ENCODE assay signal across 8 cellular contexts in genomic region chr2:190880374-190881073, GRCh38. TPM values are rescaled to one million over a fixed set of nuclear protein-coding genes. Genes with fewer than 3 reads are reported as not detected.
A peak's percentile ranks its signal among the peaks of the same experiment; 100 is the strongest.
DNase-seq lines count a peak whose midpoint lies in the region; ATAC-seq and TF ChIP-seq lines count a peak whose summit lies in the region.

Gene GLS, plus strand, starts transcription at chr2:190880821. Its CDS starts 264 bp downstream, at chr2:190881085.

- peak within 1 kb of the TSS; percentile 89 to 92 for H3K4me3 ChIP-seq in Panc1 (ENCODE audit: low read depth in 2 of 2, low read length in 2 of 2)
- H3K4me3 ChIP-seq in esophagus (ENCODE audit: low read depth in 1 of 2, low read length in 2 of 2), result peak within 1 kb of the TSS; percentile 72 to 88
- H3K4me3 ChIP-seq in muscle layer of colon (ENCODE audit: low read depth in 1 of 2, low read length in 2 of 2), result peak within 1 kb of the TSS; percentile 90 to 100

- no peak for TF ChIP-seq CTCF in Panc1 (IDR thresholded peaks at IDR 0.05)

- H3K27me3 ChIP-seq in Panc1 (ENCODE audit: control insufficient read depth, insufficient read depth, low read length), result no peaks in the 10 kb centered on the region
- no peaks in the 10 kb centered on the region for H3K27me3 ChIP-seq in esophagus (ENCODE audit: control insufficient read depth in 1 of 2, insufficient read depth in 2 of 2, low read length in 2 of 2)
- no peaks in the 10 kb centered on the region for H3K27me3 ChIP-seq in muscle layer of colon (ENCODE audit: control insufficient read depth in 1 of 2, insufficient read depth in 2 of 2, low read length in 2 of 2)

- H3K36me3 ChIP-seq in Panc1 (ENCODE audit: control insufficient read depth, insufficient read depth, low read length) (peaks cover 5% of the 10 kb centered on the region), esophagus (ENCODE audit: control insufficient read depth in 2 of 2, insufficient read depth in 2 of 2, low read length in 1 of 2) (no peaks in the 10 kb centered on the region), muscle layer of colon (ENCODE audit: insufficient read depth, low read length) (no peaks in the 10 kb centered on the region)

- DNase-seq in DMS53 (lab: John Stamatoyannopoulos, UW) (peak; percentile 99), KG1 (lab: John Stamatoyannopoulos, UW) (peak; percentile 96), Panc1 (ENCODE audit: low read depth, low spot score) (peak; percentile 92)
- peak; percentile 95 for DNase-seq in activated T-cell treated with anti-CD3 and anti-CD28 coated beads, Interleukin-2, amount 50 U/mL, for 4 hours
- DNase-seq in stimulated activated CD8-positive, alpha-beta memory T cell treated with anti-CD3 and anti-CD28 coated beads, Interleukin-7, amount 100 ng/mL, for 24 hours (ENCODE audit: low read depth), result peak; percentile 86

- H3K9me3 ChIP-seq in Panc1 (ENCODE audit: control insufficient read depth, insufficient read depth, low read depth, low read length) (no peaks in the 10 kb centered on the region), esophagus (ENCODE audit: control insufficient read depth in 2 of 2, insufficient read depth in 1 of 2, low read depth in 1 of 2, low read length in 1 of 2) (no peaks in the 10 kb centered on the region), muscle layer of colon (ENCODE audit: low read length) (no peaks in the 10 kb centered on the region)

- H3K9ac ChIP-seq in muscle layer of colon (ENCODE audit: low read length), result peak within 1 kb of the TSS; percentile 89

- H3K36me3 Mint-ChIP-seq in activated T-cell treated with anti-CD3 and anti-CD28 coated beads, Interleukin-2, amount 50 U/mL, for 4 hours (ENCODE audit: insufficient read depth), result peaks cover 25% of the 10 kb centered on the region

- H3K27ac ChIP-seq in Panc1 (ENCODE audit: low read length), result peak within 1 kb of the TSS; percentile 94
- peak within 1 kb of the TSS; percentile 97 to 99 for H3K27ac ChIP-seq in esophagus (ENCODE audit: low read depth in 2 of 2, low read length in 1 of 2)
- H3K27ac ChIP-seq in muscle layer of colon (ENCODE audit: low read depth, low read length), result peak within 1 kb of the TSS; percentile 95

- H3K4me3 Mint-ChIP-seq in activated T-cell treated with anti-CD3 and anti-CD28 coated beads, Interleukin-2, amount 50 U/mL, for 4 hours, result peak within 1 kb of the TSS; percentile 96

- in situ Hi-C loops in Panc1 (cut with HindIII; ENCODE audit: low pct_unique_long_range_greater_than_20kb, low sequenced_read_pairs), result no loop called here

- no TSS peak for BruUV-seq in Panc1 (replicated peaks; lab: Mats Ljungman, UMichigan)

- CTCF ChIA-PET in Panc1 (lab: Charles Lee), result no interaction called here

- WGBS in esophagus, 2 donors, result 0% methylated on average over 47 to 54 of the region's 54 CpGs

- POLR2A ChIA-PET in Panc1 (lab: Charles Lee), result interaction anchor here (0.5 to 1.0 kb wide), 3 partner anchors 22 to 283 kb away, joined by 4 to 7 read pairs (median 7); no protein-coding TSS in a partner anchor

- intact Hi-C loops in Panc1 (cut with micrococcal nuclease; ENCODE audit: unreplicated experiment), result no loop called here

- peaks cover 45% of the 10 kb centered on the region for H3K4me1 Mint-ChIP-seq in activated T-cell treated with anti-CD3 and anti-CD28 coated beads, Interleukin-2, amount 50 U/mL, for 4 hours (ENCODE audit: low read depth)

- H3K4me1 ChIP-seq in Panc1 (ENCODE audit: control insufficient read depth, insufficient read depth, low read length) (peaks cover 27% of the 10 kb centered on the region), esophagus (ENCODE audit: control insufficient read depth in 2 of 2, insufficient read depth in 2 of 2, low read length in 1 of 2) (no peaks in the 10 kb centered on the region), muscle layer of colon (ENCODE audit: insufficient read depth, low read length) (peaks cover 19% of the 10 kb centered on the region)

- no peaks in the 10 kb centered on the region for H3K27me3 Mint-ChIP-seq in activated T-cell treated with anti-CD3 and anti-CD28 coated beads, Interleukin-2, amount 50 U/mL, for 4 hours (ENCODE audit: low read depth)

- no peaks in the 10 kb centered on the region for H3K9me3 Mint-ChIP-seq in activated T-cell treated with anti-CD3 and anti-CD28 coated beads, Interleukin-2, amount 50 U/mL, for 4 hours

- ATAC-seq in GM21723 (IDR thresholded peaks at IDR 0.05; ENCODE audit: unreplicated experiment) (peak; percentile 71), Panc1 (peak; percentile 96)
- ATAC-seq in activated T-cell treated with anti-CD3 and anti-CD28 coated beads, Interleukin-2, amount 50 U/mL, for 4 hours, result peak; percentile 81 to 84

RNA-seq across cellular contexts. Expression of gene GLS, which starts in this region (rescaled TPM):
- 93.9 TPM for total RNA-seq in Panc1 (2021; ENCODE audit: unreplicated experiment)
- polyA plus RNA-seq in Panc1 (2012; ENCODE audit: insufficient read length), result 28.6 TPM
- total RNA-seq in activated T-cell treated with anti-CD3 and anti-CD28 coated beads, Interleukin-2, amount 50 U/mL, for 4 hours, result 100 to 1,000 TPM; 371 to 409 (median 377) TPM
- 1 to 10 TPM; 8.5 to 9.4 TPM for polyA plus RNA-seq in esophagus

Comparison
In these comparisons a context has a peak if more than half of its experiments do, and no peak if none do; other contexts are left out.
1. Peak in every context shown above with its lines: DNase-seq, ATAC-seq, H3K4me3 ChIP-seq and H3K27ac ChIP-seq.